In genomic region chr17:47652570-47652969, GRCh38 we compare ENCODE assay signal across 10 cellular contexts. TPM values are rescaled to one million over a fixed set of nuclear protein-coding genes. Genes with fewer than 3 reads are reported as not detected.
A peak's percentile ranks its signal among the peaks of the same experiment; 100 is the strongest.
DNase-seq lines count a peak whose midpoint lies in the region; ATAC-seq and TF ChIP-seq lines count a peak whose summit lies in the region.
"Had no signal": no experiment of that assay in that cellular context is flagged by ENCODE, and none has a peak within 500 bp of the region (broad histone marks: within the 10 kb centered on the region; RNA-seq: fewer than 3 reads in every experiment).

No MANE protein-coding gene starts in this region.

- H3K4me3 ChIP-seq in left lung: no peak overlapping the region
- H3K4me3 ChIP-seq: skin epidermis had no signal

- no peaks in the 10 kb centered on the region for H3K9me3 ChIP-seq in left lung

- no peaks in the 10 kb centered on the region for H3K27me3 Mint-ChIP-seq in activated T-cell treated with anti-CD3 and anti-CD28 coated beads, Interleukin-2, amount 50 U/mL, for 24 hours
- H3K27me3 Mint-ChIP-seq in endothelial cell (ENCODE audit: unreplicated experiment) (peaks cover 5% of the 10 kb centered on the region), progenitor cell of endocrine pancreas (no peaks in the 10 kb centered on the region)

- peak overlapping the region; percentile 91 for H3K4me3 Mint-ChIP-seq in activated T-cell treated with anti-CD3 and anti-CD28 coated beads, Interleukin-2, amount 50 U/mL, for 24 hours
- H3K4me3 Mint-ChIP-seq in endothelial cell (ENCODE audit: unreplicated experiment) (peak overlapping the region; percentile 77), progenitor cell of endocrine pancreas (ENCODE audit: low read depth) (no peak overlapping the region)

- peaks cover 20 to 63% of the 10 kb centered on the region in 2 donors for H3K4me1 ChIP-seq in left lung

- H3K27me3 ChIP-seq in left lung: no peaks in the 10 kb centered on the region

- peaks cover 72% of the 10 kb centered on the region for H3K4me1 Mint-ChIP-seq in activated T-cell treated with anti-CD3 and anti-CD28 coated beads, Interleukin-2, amount 50 U/mL, for 24 hours (ENCODE audit: low read depth)
- H3K4me1 Mint-ChIP-seq in endothelial cell (ENCODE audit: unreplicated experiment) (peaks cover 40% of the 10 kb centered on the region), progenitor cell of endocrine pancreas (ENCODE audit: low read depth) (peaks cover 43% of the 10 kb centered on the region)

- H3K9me3 Mint-ChIP-seq in activated T-cell treated with anti-CD3 and anti-CD28 coated beads, Interleukin-2, amount 50 U/mL, for 24 hours: no peaks in the 10 kb centered on the region
- H3K9me3 Mint-ChIP-seq in endothelial cell (ENCODE audit: unreplicated experiment): no peaks in the 10 kb centered on the region
- H3K9me3 Mint-ChIP-seq in progenitor cell of endocrine pancreas (ENCODE audit: low read depth): no peaks in the 10 kb centered on the region

- TF ChIP-seq CTCF in endothelial cell (IDR thresholded peaks at IDR 0.05; ENCODE audit: unreplicated experiment) (no peak), progenitor cell of endocrine pancreas (IDR thresholded peaks at IDR 0.05; ENCODE audit: unreplicated experiment) (no peak), left lung (IDR thresholded peaks at IDR 0.05) (no peak)

- peaks cover 0 to 64% of the 10 kb centered on the region in 2 donors for H3K36me3 ChIP-seq in left lung

- intact Hi-C loops in left lung (cut with DNase I): no loop called here

- H3K36me3 Mint-ChIP-seq in activated T-cell treated with anti-CD3 and anti-CD28 coated beads, Interleukin-2, amount 50 U/mL, for 24 hours (ENCODE audit: low read depth): peaks cover 76% of the 10 kb centered on the region
- H3K36me3 Mint-ChIP-seq in endothelial cell (ENCODE audit: low read depth, unreplicated experiment): peaks cover 46% of the 10 kb centered on the region
- H3K36me3 Mint-ChIP-seq in progenitor cell of endocrine pancreas (ENCODE audit: insufficient read depth): peaks cover 31% of the 10 kb centered on the region

- no peak for DNase-seq in activated T-cell treated with anti-CD3 and anti-CD28 coated beads, Interleukin-2, amount 50 U/mL, for 24 hours
- DNase-seq in activated T-cell treated with anti-CD3 and anti-CD28 coated beads for 4 hours: no peak
- DNase-seq in endothelial cell (ENCODE audit: low spot score): peak; percentile 9
- DNase-seq in progenitor cell of endocrine pancreas (ENCODE audit: low spot score, unreplicated experiment): no peak
- no peak for DNase-seq in left lung
- no peak for DNase-seq in cortex of kidney (lab: John Stamatoyannopoulos, UW)
- no peak for DNase-seq in NCI-H345 treated with DMSO at 0.1 percent for 48 hours (lab: John Stamatoyannopoulos, UW; ENCODE audit: unreplicated experiment)
- DNase-seq: SHP77 treated with DMSO at 0.1 percent for 48 hours had no signal

- ATAC-seq in SK-N-SH treated with all-trans-retinoic acid at 6 μM for 48 hours (no peak), left lung (no peak)

- H3K27ac Mint-ChIP-seq in activated T-cell treated with anti-CD3 and anti-CD28 coated beads, Interleukin-2, amount 50 U/mL, for 24 hours: peak overlapping the region; percentile 98
- H3K27ac Mint-ChIP-seq in endothelial cell (ENCODE audit: unreplicated experiment) (peak overlapping the region; percentile 36), progenitor cell of endocrine pancreas (peak overlapping the region; percentile 59)

- H3K27ac ChIP-seq in left lung: no peak overlapping the region
- H3K27ac ChIP-seq: skin epidermis had no signal

TF ChIP-seq in SK-N-SH treated with all-trans-retinoic acid at 6 μM for 48 hours, 23 proteins besides CTCF, POLR2A, EP300 and RAD21:
- TF ChIP-seq SNAI2 (CRISPR knock-in tag; IDR thresholded peaks at IDR 0.05): no peak
- TF ChIP-seq ZFP3 (CRISPR knock-in tag; IDR thresholded peaks at IDR 0.05): no peak
- TF ChIP-seq CSDC2 (CRISPR knock-in tag; IDR thresholded peaks at IDR 0.05): 0 out of 2 replicates have a peak, but pooled peaks have one; percentile 40
TF ChIP-seq in SK-N-SH treated with all-trans-retinoic acid at 6 μM for 48 hours: peak in this region for 1.

RNA-seq across cellular contexts. Expression of gene KPNB1, which starts 2.9 kb away (rescaled TPM):
- 376 TPM for total RNA-seq in endothelial cell (ENCODE audit: unreplicated experiment)
- 379 and 386 TPM in 2 replicates for total RNA-seq in progenitor cell of endocrine pancreas
- total RNA-seq in left lung: 100 to 1,000 TPM; 195 to 305 TPM

RNA-seq across cellular contexts. Expression of gene TBKBP1, which starts 41.4 kb away (rescaled TPM):
- total RNA-seq in endothelial cell (ENCODE audit: unreplicated experiment): 31.4 TPM
- 21.7 and 23.2 TPM in 2 replicates for total RNA-seq in progenitor cell of endocrine pancreas
- 10 to 100 TPM; 10.6 to 14.2 TPM for total RNA-seq in left lung

Comparison
In these comparisons a context has a peak if more than half of its experiments do, and no peak if none do; other contexts are left out.
1. H3K27ac Mint-ChIP-seq: peak in every context shown above with its lines; median percentile 98 in activated T-cell treated with anti-CD3 and anti-CD28 coated beads, Interleukin-2, amount 50 U/mL, for 24 hours; 59 in progenitor cell of endocrine pancreas; 36 in endothelial cell.